In genomic region chr5:72134226-72134625, GRCh38 we compare ENCODE assay signal across 12 cellular contexts. TPM values are rescaled to one million over a fixed set of nuclear protein-coding genes. Genes with fewer than 3 reads are reported as not detected.
DNase-seq lines count a peak whose midpoint lies in the region; ATAC-seq and TF ChIP-seq lines count a peak whose summit lies in the region.
"Had no signal": no experiment of that assay in that cellular context is flagged by ENCODE, and none has a peak within 500 bp of the region (broad histone marks: within the 10 kb centered on the region; RNA-seq: fewer than 3 reads in every experiment).

No MANE protein-coding gene starts in this region.

- no peak for TF ChIP-seq CTCF in WERI-Rb-1 (IDR thresholded peaks at IDR 0.05; ENCODE audit: low read depth, low read length)
- no peak for TF ChIP-seq CTCF in foreskin keratinocyte (conservative IDR thresholded peaks at IDR 0.05)

- peak; percentile 36 for ATAC-seq in foreskin keratinocyte
- ATAC-seq in HG03432 (IDR thresholded peaks at IDR 0.05; ENCODE audit: unreplicated experiment) = no peak
- ATAC-seq in stimulated activated naive CD8-positive, alpha-beta T cell treated with anti-CD3 and anti-CD28 coated beads, Interleukin-15, amount 100 ng/mL, for 72 hours = no peak
- ATAC-seq: sciatic nerve, upper lobe of right lung had no signal

- no peak overlapping the region for H3K4me3 Mint-ChIP-seq in stimulated activated naive CD8-positive, alpha-beta T cell treated with anti-CD3 and anti-CD28 coated beads, Interleukin-15, amount 100 ng/mL, for 72 hours

- H3K9me3 Mint-ChIP-seq in stimulated activated naive CD8-positive, alpha-beta T cell treated with anti-CD3 and anti-CD28 coated beads, Interleukin-15, amount 100 ng/mL, for 72 hours = no peaks in the 10 kb centered on the region

- no peaks in the 10 kb centered on the region for H3K9me3 ChIP-seq in WERI-Rb-1 (ENCODE audit: severe bottlenecking)
- no peaks in the 10 kb centered on the region for H3K9me3 ChIP-seq in stomach smooth muscle (ENCODE audit: control insufficient read depth in 2 of 2, low read length in 2 of 2)
- H3K9me3 ChIP-seq: upper lobe of right lung had no signal

- no peaks in the 10 kb centered on the region for H3K27me3 ChIP-seq in WERI-Rb-1 (ENCODE audit: insufficient read depth, low read depth, severe bottlenecking)
- no peaks in the 10 kb centered on the region for H3K27me3 ChIP-seq in foreskin keratinocyte
- no peaks in the 10 kb centered on the region for H3K27me3 ChIP-seq in stomach smooth muscle (ENCODE audit: control insufficient read depth in 1 of 2, insufficient read depth in 2 of 2, low read length in 2 of 2)
- H3K27me3 ChIP-seq: upper lobe of right lung had no signal

- H3K4me1 Mint-ChIP-seq in stimulated activated naive CD8-positive, alpha-beta T cell treated with anti-CD3 and anti-CD28 coated beads, Interleukin-15, amount 100 ng/mL, for 72 hours = peaks cover 12% of the 10 kb centered on the region

- peaks cover 68% of the 10 kb centered on the region for H3K36me3 ChIP-seq in WERI-Rb-1
- no peaks in the 10 kb centered on the region for H3K36me3 ChIP-seq in stomach smooth muscle (ENCODE audit: control insufficient read depth in 2 of 2, insufficient read depth in 2 of 2, low read length in 2 of 2)
- H3K36me3 ChIP-seq: upper lobe of right lung had no signal

- H3K4me1 ChIP-seq in foreskin keratinocyte (peaks cover 46% of the 10 kb centered on the region), stomach smooth muscle (ENCODE audit: control insufficient read depth, insufficient read depth, low read length) (peaks cover 16% of the 10 kb centered on the region)
- H3K4me1 ChIP-seq: upper lobe of right lung had no signal

- no peak overlapping the region for H3K27ac Mint-ChIP-seq in stimulated activated naive CD8-positive, alpha-beta T cell treated with anti-CD3 and anti-CD28 coated beads, Interleukin-15, amount 100 ng/mL, for 72 hours

- no peak overlapping the region for H3K27ac ChIP-seq in WERI-Rb-1
- no peak overlapping the region for H3K27ac ChIP-seq in foreskin keratinocyte
- H3K27ac ChIP-seq in stomach smooth muscle (ENCODE audit: low read length) = peak overlapping the region; percentile 13
- H3K27ac ChIP-seq: upper lobe of right lung had no signal

- peaks cover 55% of the 10 kb centered on the region for H3K27me3 Mint-ChIP-seq in stimulated activated naive CD8-positive, alpha-beta T cell treated with anti-CD3 and anti-CD28 coated beads, Interleukin-15, amount 100 ng/mL, for 72 hours

- DNase-seq in NCI-H2227 (lab: John Stamatoyannopoulos, UW; ENCODE audit: unreplicated experiment) (peak; percentile 1), NCI-H2227 treated with DMSO at 0.1 percent for 48 hours (lab: John Stamatoyannopoulos, UW) (no peak), WERI-Rb-1 (peak; percentile 53), foreskin keratinocyte (peak in 1 of 2 donors; percentile 30)
- no peak for DNase-seq in stimulated activated naive CD8-positive, alpha-beta T cell treated with anti-CD3 and anti-CD28 coated beads, Interleukin-15, amount 100 ng/mL, for 72 hours
- no peak for DNase-seq in central memory CD4-positive, alpha-beta T cell
- DNase-seq: GOT3, NCI-H2081 treated with DMSO at 0.1 percent for 48 hours, upper lobe of right lung had no signal

- no peak overlapping the region for H3K9ac ChIP-seq in stomach smooth muscle (ENCODE audit: low read length in 2 of 2)

- H3K4me3 ChIP-seq in WERI-Rb-1 (ENCODE audit: low read depth, low read length) (no peak overlapping the region), stomach smooth muscle (ENCODE audit: low read length in 2 of 2) (no peak overlapping the region)
- H3K4me3 ChIP-seq: upper lobe of right lung had no signal

RNA-seq across cellular contexts. Expression of gene MAP1B, which starts 27.0 kb away (rescaled TPM):
- total RNA-seq in foreskin keratinocyte = 9.5 and 17.2 TPM in 2 replicates
- polyA plus RNA-seq in foreskin keratinocyte = 1.4 and 2.4 TPM in 2 replicates

Comparison
In these comparisons a context has a peak if more than half of its experiments do, and no peak if none do; other contexts are left out.
1. DNase-seq: peak in NCI-H2227 (single experiment) and WERI-Rb-1 (single experiment); none in NCI-H2227 treated with DMSO at 0.1 percent for 48 hours (single experiment), stimulated activated naive CD8-positive, alpha-beta T cell treated with anti-CD3 and anti-CD28 coated beads, Interleukin-15, amount 100 ng/mL, for 72 hours (0 of 2) and central memory CD4-positive, alpha-beta T cell (single experiment).